24 cellular contexts compared by ENCODE assay signal in the genomic region with DNA sequence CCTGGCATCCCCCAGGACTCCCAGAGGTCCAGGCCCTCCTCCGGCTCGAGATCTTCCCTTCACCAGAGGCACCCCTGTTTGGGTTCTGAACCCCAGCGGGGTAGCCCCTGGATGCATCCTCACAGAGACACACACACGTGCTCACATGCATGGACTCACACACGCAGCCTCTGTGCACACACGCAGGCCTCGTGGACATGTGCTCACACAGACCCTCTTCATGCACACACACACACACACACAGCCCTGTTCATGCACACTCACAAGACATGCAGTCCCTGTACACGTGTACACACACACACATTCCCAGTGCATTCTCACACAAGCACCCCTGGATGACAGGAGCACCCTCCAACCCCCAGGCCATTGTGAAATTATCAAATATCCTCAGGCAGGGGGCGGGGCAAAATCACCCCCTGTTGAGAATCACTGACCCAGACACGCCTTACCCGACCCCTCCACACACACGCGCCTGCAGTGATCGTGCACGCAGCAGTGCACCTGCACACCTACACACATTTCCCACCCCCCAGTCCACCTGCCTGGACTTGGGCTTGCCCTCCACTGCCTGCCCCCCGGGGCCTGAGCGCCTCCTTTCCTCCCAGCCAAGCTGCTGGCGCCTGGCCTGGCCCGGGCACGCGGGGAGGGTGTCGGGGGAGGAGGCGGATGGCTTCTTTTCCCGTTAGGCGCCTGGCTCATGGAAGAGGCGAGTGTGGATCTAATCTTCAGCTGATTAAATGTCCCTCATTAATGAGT.
DNase-seq lines count a peak whose midpoint lies in the region; ATAC-seq and TF ChIP-seq lines count a peak whose summit lies in the region.
"Had no signal": no experiment of that assay in that cellular context is flagged by ENCODE, and none has a peak within 500 bp of the region (broad histone marks: within the 10 kb centered on the region; RNA-seq: fewer than 3 reads in every experiment).

No MANE protein-coding gene starts in this region.

- H3K4me3 ChIP-seq in HEK293 (ENCODE audit: low read depth, low read length) = no peak overlapping the region
- H3K4me3 ChIP-seq: body of pancreas, MG63 had no signal

- DNase-seq in NCI-H82 (lab: John Stamatoyannopoulos, UW) = peak; percentile 12
- no peak for DNase-seq in NCI-H82 treated with DMSO at 0.1 percent for 48 hours (lab: John Stamatoyannopoulos, UW; ENCODE audit: unreplicated experiment)
- DNase-seq in cerebellum (ENCODE audit: low spot score) = peak; percentile 58
- DNase-seq in sciatic nerve (ENCODE audit: low spot score) = no peak
- DNase-seq in mesenteric fat pad (ENCODE audit: low spot score) = no peak
- no peak for DNase-seq in NCI-H1436 treated with DMSO at 0.1 percent for 48 hours (lab: John Stamatoyannopoulos, UW)
- DNase-seq: ACHN; activated CD8-positive, alpha-beta T cell treated with anti-CD3 and anti-CD28 coated beads, Interleukin-2, amount 10 ng/mL, durations not matched to agents 7 days and 5 days; activated gamma-delta T cell treated with Interleukin-2 at 50 U/mL for 16 hours; activated T-cell treated with anti-CD3 and anti-CD28 coated beads, Interleukin-2, amount 50 U/mL, for 1 hour; cortex of kidney; DMS153; GF-D8; HCEC 1CT; mesendoderm; MG63; naive thymus-derived CD8-positive, alpha-beta T cell; NCI-H2029 treated with DMSO at 0.1 percent for 48 hours; NCI-H510A had no signal

- H3K4me1 ChIP-seq in HEK293 (ENCODE audit: control insufficient read depth, insufficient read depth, low read length) = 0 out of 2 replicates have a peak, but pooled peaks cover 2% of the 10 kb centered on the region
- H3K4me1 ChIP-seq: body of pancreas had no signal

- no peak for TF ChIP-seq CTCF in HEK293 (tag by site-specific recombination; IDR thresholded peaks at IDR 0.05)

- peak; percentile 24 for ATAC-seq in sciatic nerve
- no peak for ATAC-seq in HG02973 (IDR thresholded peaks at IDR 0.05; ENCODE audit: unreplicated experiment)
- ATAC-seq: activated CD4-positive, CD25-positive, alpha-beta regulatory T cell treated with anti-CD3 and anti-CD28 coated beads, Interleukin-2, amount 50 U/mL, for 24 hours; activated CD8-positive, alpha-beta T cell treated with anti-CD3 and anti-CD28 coated beads, Interleukin-2, amount 10 ng/mL, durations not matched to agents 7 days and 5 days; body of pancreas; naive thymus-derived CD8-positive, alpha-beta T cell had no signal

- no peak overlapping the region for H3K27ac ChIP-seq in HEK293 (ENCODE audit: extremely low read depth, low read depth, low read length)
- H3K27ac ChIP-seq: body of pancreas, C4-2B had no signal

- intact Hi-C loops in sciatic nerve (cut with DNase I) = no loop called here

- H3K9me3 ChIP-seq in HEK293 (ENCODE audit: control insufficient read depth, insufficient read depth, low read depth, low read length) = no peaks in the 10 kb centered on the region
- H3K9me3 ChIP-seq: body of pancreas, MG63 had no signal

- POLR2A ChIA-PET in HEK293 (lab: Yijun Ruan, JAX) = no interaction called here

- CTCF ChIA-PET in HEK293 (lab: Yijun Ruan, JAX) = no interaction called here

- H3K36me3 ChIP-seq in HEK293 (ENCODE audit: control insufficient read depth in 2 of 2, insufficient read depth in 1 of 2, low read length in 2 of 2) = no peaks in the 10 kb centered on the region
- H3K36me3 ChIP-seq: MG63 had no signal

TF ChIP-seq in HEK293, 187 proteins besides CTCF, POLR2A, EP300 and RAD21:
- TF ChIP-seq PRDM1 (tag by site-specific recombination; IDR thresholded peaks at IDR 0.05) = no peak
- peak; percentile 65 for TF ChIP-seq GLIS2 (tag by site-specific recombination; IDR thresholded peaks at IDR 0.05)
- peak; percentile 73 for TF ChIP-seq ZIC2 (tag by site-specific recombination; IDR thresholded peaks at IDR 0.05)
- peak; percentile 25; the same call in 1 of the 2 replicates for TF ChIP-seq KLF8 (tag by site-specific recombination; IDR thresholded peaks at IDR 0.05)
- no peak for TF ChIP-seq ZBTB1 (tag by site-specific recombination; IDR thresholded peaks at IDR 0.05)
- TF ChIP-seq GLIS1 (tag by site-specific recombination; IDR thresholded peaks at IDR 0.05) = peak; percentile 94
- no peak for TF ChIP-seq ZBTB48 (tag by site-specific recombination; IDR thresholded peaks at IDR 0.05)
- no peak for TF ChIP-seq ZNF184 (tag by site-specific recombination; IDR thresholded peaks at IDR 0.05)
- TF ChIP-seq, protein P1, sequence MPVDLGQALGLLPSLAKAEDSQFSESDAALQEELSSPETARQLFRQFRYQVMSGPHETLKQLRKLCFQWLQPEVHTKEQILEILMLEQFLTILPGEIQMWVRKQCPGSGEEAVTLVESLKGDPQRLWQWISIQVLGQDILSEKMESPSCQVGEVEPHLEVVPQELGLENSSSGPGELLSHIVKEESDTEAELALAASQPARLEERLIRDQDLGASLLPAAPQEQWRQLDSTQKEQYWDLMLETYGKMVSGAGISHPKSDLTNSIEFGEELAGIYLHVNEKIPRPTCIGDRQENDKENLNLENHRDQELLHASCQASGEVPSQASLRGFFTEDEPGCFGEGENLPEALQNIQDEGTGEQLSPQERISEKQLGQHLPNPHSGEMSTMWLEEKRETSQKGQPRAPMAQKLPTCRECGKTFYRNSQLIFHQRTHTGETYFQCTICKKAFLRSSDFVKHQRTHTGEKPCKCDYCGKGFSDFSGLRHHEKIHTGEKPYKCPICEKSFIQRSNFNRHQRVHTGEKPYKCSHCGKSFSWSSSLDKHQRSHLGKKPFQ (tag by site-specific recombination; IDR thresholded peaks at IDR 0.05) = no peak
- TF ChIP-seq, protein P2, sequence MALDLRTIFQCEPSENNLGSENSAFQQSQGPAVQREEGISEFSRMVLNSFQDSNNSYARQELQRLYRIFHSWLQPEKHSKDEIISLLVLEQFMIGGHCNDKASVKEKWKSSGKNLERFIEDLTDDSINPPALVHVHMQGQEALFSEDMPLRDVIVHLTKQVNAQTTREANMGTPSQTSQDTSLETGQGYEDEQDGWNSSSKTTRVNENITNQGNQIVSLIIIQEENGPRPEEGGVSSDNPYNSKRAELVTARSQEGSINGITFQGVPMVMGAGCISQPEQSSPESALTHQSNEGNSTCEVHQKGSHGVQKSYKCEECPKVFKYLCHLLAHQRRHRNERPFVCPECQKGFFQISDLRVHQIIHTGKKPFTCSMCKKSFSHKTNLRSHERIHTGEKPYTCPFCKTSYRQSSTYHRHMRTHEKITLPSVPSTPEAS (tag by site-specific recombination; IDR thresholded peaks at IDR 0.05) = peak; percentile 53; the same call in 1 of the 2 replicates
- no peak for TF ChIP-seq ZNF248 (tag by site-specific recombination; IDR thresholded peaks at IDR 0.05)
- TF ChIP-seq ZSCAN16 (tag by site-specific recombination; IDR thresholded peaks at IDR 0.05) = no peak
TF ChIP-seq in HEK293: peak in this region for 5.

Comparison
In these comparisons a context has a peak if more than half of its experiments do, and no peak if none do; other contexts are left out.
1. DNase-seq: peak in NCI-H82 (single experiment) and cerebellum (single experiment); none in NCI-H82 treated with DMSO at 0.1 percent for 48 hours (single experiment), sciatic nerve (single experiment), mesenteric fat pad (single experiment) and NCI-H1436 treated with DMSO at 0.1 percent for 48 hours (single experiment).